In the genomic region with DNA sequence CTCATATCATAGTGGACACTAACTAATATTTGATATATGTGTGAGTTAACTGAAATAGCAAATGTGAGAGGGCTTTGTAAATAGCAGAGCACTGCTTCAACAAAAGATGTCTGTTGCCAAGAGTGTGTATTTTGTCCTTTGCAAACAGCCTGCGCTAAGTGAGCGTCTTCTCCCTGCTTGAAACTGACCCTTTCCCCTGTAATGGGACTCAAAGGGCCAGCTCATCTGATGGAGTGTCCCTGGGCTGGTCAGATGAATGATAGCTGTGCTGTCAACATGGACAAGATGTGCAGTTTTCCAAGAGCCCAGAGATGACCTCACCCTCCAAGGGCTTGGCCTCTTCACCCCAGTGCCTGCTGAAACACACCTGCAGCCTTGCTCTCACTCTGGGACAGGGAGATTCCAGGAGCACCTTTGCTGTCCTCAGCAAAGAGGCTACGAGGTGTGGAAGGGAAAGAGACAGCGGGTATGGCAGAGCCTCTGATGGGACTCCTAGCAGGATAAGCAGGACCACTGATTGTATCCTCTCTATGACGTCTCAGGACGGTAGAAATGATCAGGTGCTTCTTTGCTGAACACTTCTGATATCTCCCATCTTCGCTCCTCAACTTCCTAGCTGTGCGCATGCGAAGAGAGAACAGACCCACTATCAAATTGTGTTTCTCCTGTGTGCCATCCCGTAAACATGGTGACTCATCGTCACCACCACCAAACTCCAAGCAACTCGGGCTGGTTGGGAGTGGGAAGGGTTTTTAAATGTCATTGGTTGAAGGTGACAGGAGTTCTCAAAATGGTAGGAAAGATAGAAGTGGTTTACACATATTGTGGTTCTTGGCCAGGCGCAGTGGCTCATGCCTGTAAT, we compare ENCODE assay signal across 17 cellular contexts. TPM values are rescaled to one million over a fixed set of nuclear protein-coding genes. Genes with fewer than 3 reads are reported as not detected.
DNase-seq lines count a peak whose midpoint lies in the region; ATAC-seq, FAIRE-seq and TF ChIP-seq lines count a peak whose summit lies in the region.
"Had no signal": no experiment of that assay in that cellular context is flagged by ENCODE, and none has a peak within 500 bp of the region (broad histone marks: within the 10 kb centered on the region; RNA-seq: fewer than 3 reads in every experiment).

No MANE protein-coding gene starts in this region.

- no peak overlapping the region for H2AFZ ChIP-seq in PC-3 (ENCODE audit: low read length)

- H3K27me3 Mint-ChIP-seq in neural crest cell (ENCODE audit: low read depth), result no peaks in the 10 kb centered on the region

- WGBS in esophagus muscularis mucosa, result 95% methylated on average over 13 of the region's 13 CpGs

- no peak for TF ChIP-seq POLR2A in esophagus muscularis mucosa (IDR thresholded peaks at IDR 0.05; ENCODE audit: low read depth)

- POLR2A ChIA-PET in PC-3 (lab: Charles Lee; ENCODE audit: unreplicated experiment), result no interaction called here

- CTCF ChIA-PET in PC-3 (lab: Charles Lee), result no interaction called here

- ATAC-seq in PC-3, result no peak
- ATAC-seq in GM21526 (IDR thresholded peaks at IDR 0.05; ENCODE audit: low FRiP score, unreplicated experiment), result no peak
- ATAC-seq in HG03139 (IDR thresholded peaks at IDR 0.05; ENCODE audit: unreplicated experiment), result no peak
- ATAC-seq: CD8-positive, alpha-beta T cell had no signal

- H3K4me3 ChIP-seq in PC-3 (ENCODE audit: low read length) (no peak overlapping the region), esophagus muscularis mucosa (no peak overlapping the region)
- H3K4me3 ChIP-seq: BLaER1 treated with 17β-estradiol and CSF1 and Interleukin-3, amounts not matched to agents 10 nM and 100 nM; HAP-1 had no signal

- no peaks in the 10 kb centered on the region for H3F3A ChIP-seq in PC-3 (ENCODE audit: low read length, unreplicated experiment)

- H3K4me1 Mint-ChIP-seq in neural crest cell, result peaks cover 25% of the 10 kb centered on the region

- H3K27ac ChIP-seq in PC-3 (ENCODE audit: low read length) (no peak overlapping the region), esophagus muscularis mucosa (replicated peaks in 1 of 4) (no peak overlapping the region)
- H3K27ac ChIP-seq: BLaER1 treated with 17β-estradiol and CSF1 and Interleukin-3, amounts not matched to agents 10 nM and 100 nM; HL-60; KMS-11 had no signal

- peak; percentile 54 for FAIRE-seq in HTR-8/SVneo (lab: Jason Lieb, UNC)
- FAIRE-seq: A204.1 had no signal

- DNase-seq in DMS53 (lab: John Stamatoyannopoulos, UW) (peak; percentile 70), HTR-8/SVneo (ENCODE audit: insufficient read length, low spot score) (no peak), PC-3 (peak; percentile 15), neural crest cell (ENCODE audit: low read depth, low spot score) (no peak), esophagus muscularis mucosa (ENCODE audit: extremely low spot score) (no peak)
- DNase-seq in activated T-cell treated with anti-CD3 and anti-CD28 coated beads, Interleukin-2, amount 50 U/mL, for 48 hours, result no peak
- DNase-seq: CD8-positive, alpha-beta T cell; DMS 273 treated with DMSO at 0.1 percent for 48 hours; DMS79; GF-D8 had no signal

- peak overlapping the region; percentile 8 for H3K27ac Mint-ChIP-seq in neural crest cell (ENCODE audit: unreplicated experiment)
- H3K27ac Mint-ChIP-seq: CD8-positive, alpha-beta T cell had no signal

- no TSS peak for BruUV-seq in PC-3 (replicated peaks; lab: Mats Ljungman, UMichigan)

- intact Hi-C loops in PC-3 (cut with micrococcal nuclease) (no loop called here), esophagus muscularis mucosa (cut with DNase I) (no loop called here)

- H3K4me1 ChIP-seq in PC-3 (ENCODE audit: insufficient read depth, low read length), result peaks cover 22% of the 10 kb centered on the region
- H3K4me1 ChIP-seq in esophagus muscularis mucosa, result peaks cover 8 to 34% (median 14%) of the 10 kb centered on the region in 4 donors
- H3K4me1 ChIP-seq: HAP-1 had no signal

- no peak overlapping the region for H3K4me3 Mint-ChIP-seq in neural crest cell
- H3K4me3 Mint-ChIP-seq: CD8-positive, alpha-beta T cell had no signal

- H3K36me3 ChIP-seq in PC-3 (ENCODE audit: low read depth, low read length) (no peaks in the 10 kb centered on the region), esophagus muscularis mucosa (peaks cover 0 to 4% (median 0%) of the 10 kb centered on the region in 4 donors)
- H3K36me3 ChIP-seq: BLaER1 treated with 17β-estradiol and CSF1 and Interleukin-3, amounts not matched to agents 10 nM and 100 nM; HAP-1 had no signal

- H3K9me3 ChIP-seq in PC-3 (ENCODE audit: low read length), result no peaks in the 10 kb centered on the region
- H3K9me3 ChIP-seq in esophagus muscularis mucosa, result no peaks in the 10 kb centered on the region
- H3K9me3 ChIP-seq: BLaER1 treated with 17β-estradiol and CSF1 and Interleukin-3, amounts not matched to agents 10 nM and 100 nM; HAP-1 had no signal

- H3K9me3 Mint-ChIP-seq in neural crest cell, result no peaks in the 10 kb centered on the region
- H3K9me3 Mint-ChIP-seq: CD8-positive, alpha-beta T cell had no signal

- TF ChIP-seq EP300 in esophagus muscularis mucosa (IDR thresholded peaks at IDR 0.05), result no peak

- H3K27me3 ChIP-seq in PC-3 (ENCODE audit: low read length) (no peaks in the 10 kb centered on the region), esophagus muscularis mucosa (no peaks in the 10 kb centered on the region)
- H3K27me3 ChIP-seq: BLaER1 treated with 17β-estradiol and CSF1 and Interleukin-3, amounts not matched to agents 10 nM and 100 nM had no signal

- H3K9me2 ChIP-seq in PC-3 (replicated peaks; ENCODE audit: low read length), result no peaks in the 10 kb centered on the region

- TF ChIP-seq CTCF in PC-3 (conservative IDR thresholded peaks at IDR 0.05; ENCODE audit: low read depth, low read length), result no peak
- no peak for TF ChIP-seq CTCF in neural crest cell (conservative IDR thresholded peaks at IDR 0.05)
- TF ChIP-seq CTCF in esophagus muscularis mucosa (IDR thresholded peaks at IDR 0.05), result no peak

- H3K36me3 Mint-ChIP-seq in neural crest cell (ENCODE audit: low read depth), result no peaks in the 10 kb centered on the region
- H3K36me3 Mint-ChIP-seq: CD8-positive, alpha-beta T cell had no signal

- H3K79me2 ChIP-seq in PC-3 (ENCODE audit: low read length), result no peaks in the 10 kb centered on the region

- H3K4me2 ChIP-seq in PC-3 (ENCODE audit: low read length), result no peak overlapping the region
- H3K4me2 ChIP-seq: BLaER1 treated with 17β-estradiol and CSF1 and Interleukin-3, amounts not matched to agents 10 nM and 100 nM; KMS-11 had no signal

- no peaks in the 10 kb centered on the region for H4K20me1 ChIP-seq in PC-3 (ENCODE audit: low read length)
- H4K20me1 ChIP-seq: BLaER1 treated with 17β-estradiol and CSF1 and Interleukin-3, amounts not matched to agents 10 nM and 100 nM had no signal

- H3K9ac ChIP-seq in PC-3 (ENCODE audit: low read length), result no peak overlapping the region
- H3K9ac ChIP-seq: BLaER1 treated with 17β-estradiol and CSF1 and Interleukin-3, amounts not matched to agents 10 nM and 100 nM; KMS-11 had no signal

RNA-seq across cellular contexts. Expression of a gene that starts 35.8 kb away (rescaled TPM):
- 7.1 and 8.5 TPM in 2 replicates for total RNA-seq in PC-3 (2014; rRNA removed)
- 16.1 and 18.7 TPM in 2 replicates for total RNA-seq in neural crest cell
- 10 to 100 TPM; 17.9 to 42.6 (median 31.3) TPM for total RNA-seq in esophagus muscularis mucosa
- total RNA-seq: CD8-positive, alpha-beta T cell had no signal

Comparison
In these comparisons a context has a peak if more than half of its experiments do, and no peak if none do; other contexts are left out.
1. DNase-seq: peak in DMS53 (single experiment) and PC-3 (single experiment); none in HTR-8/SVneo (single experiment), neural crest cell (single experiment), activated T-cell treated with anti-CD3 and anti-CD28 coated beads, Interleukin-2, amount 50 U/mL, for 48 hours (0 of 2) and esophagus muscularis mucosa (single experiment).